ENCODE assay signal across 10 cellular contexts in the genomic region with DNA sequence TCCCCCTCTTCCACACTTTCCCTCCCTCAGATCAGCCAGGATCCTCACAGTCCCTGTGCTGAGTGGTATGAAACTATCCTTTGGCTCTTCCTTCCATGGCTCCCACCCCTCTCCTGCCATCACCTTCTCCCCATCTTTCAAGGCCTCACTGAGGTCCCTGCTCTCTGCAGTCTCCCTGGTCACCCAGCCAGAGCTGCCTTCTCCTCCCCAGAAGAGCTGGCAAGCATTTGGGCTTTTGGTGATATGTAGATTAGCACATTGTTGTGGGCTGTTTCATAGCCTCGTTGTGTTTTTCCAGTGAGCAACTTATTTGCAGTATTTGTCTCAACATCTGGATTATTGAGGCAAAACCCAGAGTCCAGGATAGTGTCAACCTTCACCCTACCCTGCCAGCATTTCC. TPM values are rescaled to one million over a fixed set of nuclear protein-coding genes. Genes with fewer than 3 reads are reported as not detected.
DNase-seq lines count a peak whose midpoint lies in the region; ATAC-seq and TF ChIP-seq lines count a peak whose summit lies in the region.
"Had no signal": no experiment of that assay in that cellular context is flagged by ENCODE, and none has a peak within 500 bp of the region (broad histone marks: within the 10 kb centered on the region; RNA-seq: fewer than 3 reads in every experiment).

No MANE protein-coding gene starts in this region.

- H3K36me3 ChIP-seq in left ventricle myocardium inferior (peaks cover 34% of the 10 kb centered on the region), vagina (peaks cover 0 to 25% of the 10 kb centered on the region in 2 donors), mucosa of descending colon (ENCODE audit: low read depth) (no peaks in the 10 kb centered on the region), H7 (replicated peaks; ENCODE audit: control insufficient read depth, insufficient read depth, low read length) (no peaks in the 10 kb centered on the region)

- no peaks in the 10 kb centered on the region for H3K9me3 ChIP-seq in left ventricle myocardium inferior (replicated peaks)
- no peaks in the 10 kb centered on the region for H3K9me3 ChIP-seq in vagina
- no peaks in the 10 kb centered on the region for H3K9me3 ChIP-seq in mucosa of descending colon

- H3K9me3 Mint-ChIP-seq in natural killer cell = no peaks in the 10 kb centered on the region
- H3K9me3 Mint-ChIP-seq: IgD-negative memory B cell had no signal

- no peak for ATAC-seq in Right ventricle myocardium superior (ENCODE audit: poor library complexity)
- ATAC-seq in natural killer cell = no peak
- ATAC-seq in mucosa of descending colon = no peak

- H3K4me3 ChIP-seq in left ventricle myocardium inferior = peak overlapping the region; percentile 96
- H3K4me3 ChIP-seq in dorsolateral prefrontal cortex = peak overlapping the region in 54 of 59 donors; percentile 10 to 91 (median 80)
- peak overlapping the region; percentile 72 to 81 for H3K4me3 ChIP-seq in vagina
- H3K4me3 ChIP-seq in mucosa of descending colon = no peak overlapping the region
- no peak overlapping the region for H3K4me3 ChIP-seq in H7 (ENCODE audit: insufficient read depth, low read depth, low read length)

- H3K4me1 ChIP-seq in left ventricle myocardium inferior (peaks cover 87% of the 10 kb centered on the region), vagina (peaks cover 46% of the 10 kb centered on the region), mucosa of descending colon (ENCODE audit: low read depth) (peaks cover 7% of the 10 kb centered on the region)

- intact Hi-C loops in left ventricle myocardium inferior (cut with micrococcal nuclease) = loop anchor here (10.0 kb wide), 2 partner anchors 62 to 98 kb away; no protein-coding TSS in a partner anchor
- intact Hi-C loops in Right ventricle myocardium superior (cut with DNase I) = loop anchor here (5.0 kb wide), 2 partner anchors 69 to 126 kb away; partner anchors contain the start of gene AHCYL1
- intact Hi-C loops in dorsolateral prefrontal cortex (cut with DNase I) = loop anchor here (5.0 to 10.0 kb wide), 6 partner anchors 36 to 136 kb away; partner anchors contain the start of gene AHCYL1 (in 1 of the 2)
- intact Hi-C loops in natural killer cell (cut with micrococcal nuclease) = loop anchor here (5.0 kb wide), 1 partner anchor 111 kb away; no protein-coding TSS in a partner anchor
- intact Hi-C loops in vagina (cut with DNase I) = loop anchor here (5.0 kb wide), 4 partner anchors 36 to 136 kb away; partner anchors contain the start of gene AHCYL1
- intact Hi-C loops in mucosa of descending colon (cut with DNase I, micrococcal nuclease) = no loop called here

- H3K4me3 Mint-ChIP-seq in natural killer cell = peak overlapping the region; percentile 29

- DNase-seq in left ventricle myocardium inferior = no peak
- no peak for DNase-seq in Right ventricle myocardium superior
- no peak for DNase-seq in dorsolateral prefrontal cortex
- no peak for DNase-seq in natural killer cell
- DNase-seq in vagina (ENCODE audit: extremely low spot score in 2 of 2) = no peak
- no peak for DNase-seq in epidermal melanocyte (ENCODE audit: insufficient read length, low spot score)
- DNase-seq in mucosa of descending colon = no peak
- no peak for DNase-seq in H7

- TF ChIP-seq POLR2A in vagina (IDR thresholded peaks at IDR 0.05) = no peak

- no peaks in the 10 kb centered on the region for H3K36me3 Mint-ChIP-seq in natural killer cell
- H3K36me3 Mint-ChIP-seq: IgD-negative memory B cell had no signal

- no peaks in the 10 kb centered on the region for H3K27me3 ChIP-seq in left ventricle myocardium inferior (ENCODE audit: low read depth)
- H3K27me3 ChIP-seq in dorsolateral prefrontal cortex = peaks cover 0 to 4% (median 0%) of the 10 kb centered on the region in 45 donors
- no peaks in the 10 kb centered on the region for H3K27me3 ChIP-seq in vagina
- H3K27me3 ChIP-seq in H7 (ENCODE audit: control insufficient read depth, insufficient read depth, low read length) = peaks cover 41% of the 10 kb centered on the region

- H3K27ac Mint-ChIP-seq in natural killer cell = no peak overlapping the region

- H3K27ac ChIP-seq in left ventricle myocardium inferior (replicated peaks) (peak overlapping the region; percentile 93), dorsolateral prefrontal cortex (peak overlapping the region in 50 of 59 donors; percentile 15 to 95 (median 86)), vagina (peak overlapping the region; percentile 92)

- H3K27me3 Mint-ChIP-seq in natural killer cell (ENCODE audit: low read depth in 2 of 2) = peaks cover 37 to 43% of the 10 kb centered on the region in 2 donors

- no peak for TF ChIP-seq CTCF in left ventricle myocardium inferior (IDR thresholded peaks at IDR 0.05; ENCODE audit: borderline replicate concordance)
- no peak for TF ChIP-seq CTCF in dorsolateral prefrontal cortex (IDR thresholded peaks at IDR 0.05 in 54 of 56, conservative IDR thresholded peaks at IDR 0.05 in 2 of 56; ENCODE audit: low read depth in 1 of 56, partially characterized antibody in 56 of 56)
- TF ChIP-seq CTCF in natural killer cell (IDR thresholded peaks at IDR 0.05) = no peak
- no peak for TF ChIP-seq CTCF in vagina (IDR thresholded peaks at IDR 0.05)
- TF ChIP-seq CTCF in mucosa of descending colon (IDR thresholded peaks at IDR 0.05) = no peak

- H3K4me1 Mint-ChIP-seq in natural killer cell = peaks cover 16 to 19% of the 10 kb centered on the region in 2 donors

RNA-seq across cellular contexts. Expression of gene CSF1, which starts 2.2 kb away (rescaled TPM):
- total RNA-seq in left ventricle myocardium inferior (13.9 TPM), Right ventricle myocardium superior (16.0 TPM), dorsolateral prefrontal cortex (10 to 100 TPM in 117 of 120 experiments, 1 to 10 TPM in 3; 8.9 to 51.5 (median 20.8) TPM), natural killer cell (10 to 100 TPM in 1 of 3 donors, 1 to 10 TPM in 2; 2.1 to 57.9 (median 3.7) TPM), vagina (159 TPM), mucosa of descending colon (10 to 100 TPM in 2 of 3 donors, 1 to 10 TPM in 1; 6.5 to 34.4 (median 19.9) TPM)
- total RNA-seq in H7 (2014; rRNA removed; shearing (Covaris generic)) = 5.5 and 6.9 TPM in 2 replicates
- total RNA-seq: OCI-LY7 had no signal

Comparison
In these comparisons a context has a peak if more than half of its experiments do, and no peak if none do; other contexts are left out.
1. H3K4me3 ChIP-seq: peak in left ventricle myocardium inferior (single experiment), dorsolateral prefrontal cortex (54 of 59) and vagina (2 of 2); none in mucosa of descending colon (single experiment) and H7 (single experiment).
2. intact Hi-C loops: an anchor here in left ventricle myocardium inferior (10.0 kb wide), Right ventricle myocardium superior (5.0 kb wide), dorsolateral prefrontal cortex (5.0 to 10.0 kb wide), natural killer cell (5.0 kb wide) and vagina (5.0 kb wide); none called in mucosa of descending colon.
3. Peak in every context shown above with its lines, with median percentiles within 50 percentile points of each other: H3K27ac ChIP-seq.